Comparison of ENCODE assay signal across 10 cellular contexts in the genomic region with DNA sequence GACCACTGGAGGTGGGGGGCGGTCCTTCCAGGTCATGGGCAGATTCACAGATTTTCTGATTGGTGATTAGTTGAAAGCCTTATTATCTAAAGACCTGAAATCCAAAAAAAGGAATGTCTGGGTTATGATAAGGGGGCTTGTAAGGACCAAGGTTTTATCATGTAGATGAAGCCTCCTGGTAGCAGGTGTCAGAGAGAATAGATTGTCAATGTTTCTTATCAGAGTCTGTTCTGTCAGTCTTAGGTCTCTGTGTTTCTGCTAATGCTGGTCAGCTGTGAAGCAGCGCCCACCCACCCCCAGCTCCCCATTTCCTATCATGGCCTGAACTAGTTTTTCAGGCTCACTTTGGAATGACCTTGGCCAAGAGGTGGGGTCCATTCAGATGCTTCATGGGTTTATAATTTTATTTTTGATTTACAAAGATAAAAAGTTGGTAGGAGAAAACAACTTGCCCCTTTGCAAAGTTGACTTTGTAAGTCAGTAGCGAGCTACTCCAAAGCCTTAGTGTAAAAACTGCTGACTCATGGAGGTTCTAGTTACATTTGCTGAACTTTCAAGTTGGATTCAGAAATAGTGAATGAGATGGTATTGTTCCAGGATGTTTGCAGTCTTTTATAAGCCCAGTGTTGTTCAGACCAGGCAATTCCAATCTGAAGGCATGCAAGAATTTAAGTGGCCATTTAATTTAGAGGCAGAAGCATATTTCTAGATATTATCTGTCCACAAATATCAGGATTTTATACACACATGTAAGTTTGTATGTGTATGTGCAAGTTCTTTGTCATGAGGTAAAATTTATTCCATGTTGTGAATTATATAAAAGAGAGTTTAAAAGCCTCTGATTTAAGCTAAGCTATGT. TPM values are rescaled to one million over a fixed set of nuclear protein-coding genes. Genes with fewer than 3 reads are reported as not detected.
DNase-seq lines count a peak whose midpoint lies in the region; ATAC-seq, FAIRE-seq and TF ChIP-seq lines count a peak whose summit lies in the region.
"Had no signal": no experiment of that assay in that cellular context is flagged by ENCODE, and none has a peak within 500 bp of the region (broad histone marks: within the 10 kb centered on the region; RNA-seq: fewer than 3 reads in every experiment).

No MANE protein-coding gene starts in this region.

- H3K36me3 ChIP-seq in left ventricle myocardium inferior (peaks cover 3% of the 10 kb centered on the region), heart left ventricle (peaks cover 0 to 2% (median 0%) of the 10 kb centered on the region in 9 donors), ascending aorta (peaks cover 0 to 8% of the 10 kb centered on the region in 2 donors), HepG2 (replicated peaks in 1 of 2; ENCODE audit: control insufficient read depth in 1 of 2, insufficient read depth in 2 of 2, low read length in 2 of 2) (no peaks in the 10 kb centered on the region), aorta (ENCODE audit: control insufficient read depth in 1 of 2, insufficient read depth in 2 of 2, low read length in 1 of 2) (no peaks in the 10 kb centered on the region)
- H3K36me3 ChIP-seq: tibial nerve had no signal

- TF ChIP-seq RAD21 in HepG2 (CRISPR knock-in tag; IDR thresholded peaks at IDR 0.05), result no peak

- no peak for FAIRE-seq in HepG2 (lab: Jason Lieb, UNC)

- H3K9ac ChIP-seq in HepG2 (ENCODE audit: insufficient read depth, low read depth, low read length), result no peak overlapping the region

- no peak overlapping the region for H2AFZ ChIP-seq in HepG2 (ENCODE audit: low read length)

- no peak overlapping the region for H3K4me2 ChIP-seq in HepG2 (ENCODE audit: low read depth, low read length)

- H4K20me1 ChIP-seq in HepG2 (ENCODE audit: insufficient read depth, low read length), result no peaks in the 10 kb centered on the region

- CTCF ChIA-PET in HepG2 (lab: Yijun Ruan, JAX; ENCODE audit: low intra/inter-chr PET ratio, low total read pairs), result no interaction called here

- no peaks in the 10 kb centered on the region for H3K27me3 ChIP-seq in left ventricle myocardium inferior (ENCODE audit: low read depth)
- no peaks in the 10 kb centered on the region for H3K27me3 ChIP-seq in heart left ventricle
- H3K27me3 ChIP-seq in ascending aorta, result no peaks in the 10 kb centered on the region
- H3K27me3 ChIP-seq in HepG2 (ENCODE audit: control insufficient read depth in 1 of 2, insufficient read depth in 2 of 2, low read length in 2 of 2), result no peaks in the 10 kb centered on the region
- H3K27me3 ChIP-seq in aorta (ENCODE audit: control insufficient read depth in 1 of 2, insufficient read depth in 2 of 2, low read length in 1 of 2), result no peaks in the 10 kb centered on the region
- H3K27me3 ChIP-seq: tibial nerve had no signal

- no TSS peak for BruUV-seq in HepG2 (replicated peaks; lab: Mats Ljungman, UMichigan)

- TF ChIP-seq POLR2A in heart left ventricle (IDR thresholded peaks at IDR 0.05) (no peak), HepG2 (IDR thresholded peaks at IDR 0.05; ENCODE audit: insufficient read depth in 1 of 2, low read depth in 2 of 2, low read length in 2 of 2) (no peak)

- 81 to 92% (median 91%) methylated on average over 3 of the region's 3 CpGs for WGBS in heart left ventricle, 4 donors
- WGBS in HepG2 (ENCODE audit: low lambda C conversion rate), result 64% methylated on average over 3 of the region's 3 CpGs
- 65% methylated on average over 3 of the region's 3 CpGs for WGBS in aorta, 2 donors

- H3K27ac ChIP-seq in left ventricle myocardium inferior (replicated peaks), result peak overlapping the region; percentile 83
- H3K27ac ChIP-seq in heart left ventricle, result peak overlapping the region in 6 of 12 donors; percentile 78 to 89 (median 83)
- H3K27ac ChIP-seq in ascending aorta, result peak overlapping the region; percentile 84 to 91
- no peak overlapping the region for H3K27ac ChIP-seq in HepG2 (ENCODE audit: extremely low read length, insufficient read depth, low read length)
- peak overlapping the region; percentile 75 to 99 for H3K27ac ChIP-seq in aorta (ENCODE audit: low read depth in 1 of 2, low read length in 2 of 2)
- H3K27ac ChIP-seq in substantia nigra (ENCODE audit: low read depth, low read length, poor library complexity, severe bottlenecking), result no peak overlapping the region

- H3K4me3 ChIP-seq in left ventricle myocardium inferior, result no peak overlapping the region
- H3K4me3 ChIP-seq in heart left ventricle, result no peak overlapping the region
- H3K4me3 ChIP-seq in ascending aorta, result no peak overlapping the region
- no peak overlapping the region for H3K4me3 ChIP-seq in HepG2 (replicated peaks in 1 of 3; ENCODE audit: insufficient read depth in 1 of 3, low read depth in 2 of 3, low read length in 3 of 3)
- H3K4me3 ChIP-seq in aorta (ENCODE audit: low read length in 2 of 2), result no peak overlapping the region
- H3K4me3 ChIP-seq: tibial nerve had no signal

- POLR2A ChIA-PET in HepG2 (lab: Yijun Ruan, JAX), result no interaction called here

- TF ChIP-seq EP300 in HepG2 (IDR thresholded peaks at IDR 0.05; ENCODE audit: low read depth in 2 of 2, low read length in 2 of 2) (no peak), HepG2 (CRISPR knock-in tag; IDR thresholded peaks at IDR 0.05; ENCODE audit: borderline replicate concordance) (no peak)

- no peak for TF ChIP-seq CTCF in left ventricle myocardium inferior (IDR thresholded peaks at IDR 0.05; ENCODE audit: borderline replicate concordance)
- no peak for TF ChIP-seq CTCF in heart left ventricle (IDR thresholded peaks at IDR 0.05)
- TF ChIP-seq CTCF in ascending aorta (IDR thresholded peaks at IDR 0.05), result no peak
- no peak for TF ChIP-seq CTCF in HepG2 (CRISPR knock-in tag; IDR thresholded peaks at IDR 0.05)

- peaks cover 59% of the 10 kb centered on the region for H3K4me1 ChIP-seq in left ventricle myocardium inferior
- H3K4me1 ChIP-seq in heart left ventricle, result peaks cover 11 to 79% (median 49%) of the 10 kb centered on the region in 12 donors
- H3K4me1 ChIP-seq in ascending aorta, result peaks cover 26 to 75% of the 10 kb centered on the region in 2 donors
- peaks cover 28% of the 10 kb centered on the region for H3K4me1 ChIP-seq in HepG2 (ENCODE audit: insufficient read depth, low read length)
- H3K4me1 ChIP-seq in aorta (ENCODE audit: control insufficient read depth in 1 of 2, insufficient read depth in 2 of 2, low read length in 2 of 2), result peaks cover 9 to 28% of the 10 kb centered on the region in 2 donors

- ATAC-seq in heart left ventricle (no peak), HepG2 (no peak), aorta (ENCODE audit: low FRiP score) (no peak)

- DNase-seq in left ventricle myocardium inferior (no peak), heart left ventricle (no peak), ascending aorta (ENCODE audit: low spot score in 2 of 2) (no peak), HepG2 (ENCODE audit: low spot score) (peak; percentile 49), aorta (no peak), substantia nigra (lab: John Stamatoyannopoulos, UW) (no peak), NAMALWA (ENCODE audit: low spot score) (no peak), HuH-7 (ENCODE audit: low spot score) (no peak)
- DNase-seq: NCI-H1694 had no signal

- intact Hi-C loops in left ventricle myocardium inferior (cut with micrococcal nuclease) (no loop called here), heart left ventricle (cut with DNase I) (loop anchor here in 4 of 10 donors (2.0 to 5.0 kb wide), 4 partner anchors 19 to 93 kb away; a partner anchor contains a TSS), ascending aorta (cut with DNase I) (loop anchor here (2.0 to 5.0 kb wide), 2 partner anchors 21 to 631 kb away; a partner anchor contains a TSS), HepG2 (cut with micrococcal nuclease; ENCODE audit: unreplicated experiment) (no loop called here), aorta (cut with DNase I) (no loop called here)

- H3K9me3 ChIP-seq in left ventricle myocardium inferior (replicated peaks), result no peaks in the 10 kb centered on the region
- H3K9me3 ChIP-seq in heart left ventricle, result no peaks in the 10 kb centered on the region
- H3K9me3 ChIP-seq in ascending aorta, result no peaks in the 10 kb centered on the region
- H3K9me3 ChIP-seq in HepG2 (ENCODE audit: low read length), result no peaks in the 10 kb centered on the region
- no peaks in the 10 kb centered on the region for H3K9me3 ChIP-seq in aorta (ENCODE audit: control insufficient read depth, low read length)
- H3K9me3 ChIP-seq: tibial nerve had no signal

- in situ Hi-C loops in HepG2 (cut with HindIII; ENCODE audit: extremely low pct_ligation_motif_present, low pct_unique_long_range_greater_than_20kb), result no loop called here

- no peaks in the 10 kb centered on the region for H3K79me2 ChIP-seq in HepG2 (ENCODE audit: insufficient read depth, low read length)

TF ChIP-seq in HepG2, 621 proteins besides CTCF, POLR2A, EP300 and RAD21 (continues in another document):
- TF ChIP-seq MAFK (conservative IDR thresholded peaks at IDR 0.05 in 1 of 2, IDR thresholded peaks at IDR 0.05 in 1 of 2; ENCODE audit: low read length in 2 of 2) (peak; percentile 99), MAFF (IDR thresholded peaks at IDR 0.05; ENCODE audit: low read depth, low read length) (peak; percentile 99)

RNA-seq across cellular contexts. Expression of a gene that starts 21.4 kb away (rescaled TPM):
- total RNA-seq in left ventricle myocardium inferior, result 13.9 TPM
- total RNA-seq in heart left ventricle, result 10 to 100 TPM; 15.6 to 42.2 (median 22.8) TPM
- 10 to 100 TPM; 10.3 to 66.9 TPM for polyA plus RNA-seq in heart left ventricle
- total RNA-seq in ascending aorta, result 108 TPM
- total RNA-seq in HepG2 (2016; rRNA removed; fragmentation: Illumina TruSeq; extraction: Trizol), result 21.6 and 24.7 TPM in 2 replicates
- total RNA-seq in HepG2 (2016; cell fraction: cytosol; rRNA removed; fragmentation: Illumina TruSeq; extraction: Trizol; ENCODE audit: low read depth), result 5.7 and 7.0 TPM in 2 replicates
- total RNA-seq in HepG2 (2016; cell fraction: insoluble cytoplasmic fraction; rRNA removed; fragmentation: Illumina TruSeq; extraction: Trizol), result 20.1 and 24.8 TPM in 2 replicates
- 13.3 and 15.7 TPM in 2 replicates for total RNA-seq in HepG2 (2016; cell fraction: membrane; rRNA removed; fragmentation: Illumina TruSeq; extraction: Trizol)
- 19.2 and 19.9 TPM in 2 replicates for total RNA-seq in HepG2 (2016; cell fraction: nucleus; rRNA removed; fragmentation: Illumina TruSeq; extraction: Trizol)
- 17.6 and 23.0 TPM in 2 replicates for polyA plus RNA-seq in HepG2 (2011; rRNA removed)
- 10.5 and 12.4 TPM in 2 replicates for polyA plus RNA-seq in HepG2 (2011; cell fraction: cytosol; rRNA removed)
- polyA plus RNA-seq in HepG2 (2011; cell fraction: nucleus; rRNA removed), result 15.2 and 17.8 TPM in 2 replicates
- polyA plus RNA-seq in HepG2 (2012), result 11.3 and 12.6 TPM in 2 replicates
- 5.5 and 6.1 TPM in 2 replicates for polyA plus RNA-seq in HepG2 (2016; cell fraction: cytosol; fragmentation: Illumina TruSeq; extraction: Trizol; ENCODE audit: low read depth)
- polyA plus RNA-seq in HepG2 (2016; cell fraction: insoluble cytoplasmic fraction; fragmentation: Illumina TruSeq; extraction: Trizol; ENCODE audit: low read depth), result 24.3 and 25.3 TPM in 2 replicates
- 9.3 and 11.9 TPM in 2 replicates for polyA plus RNA-seq in HepG2 (2016; cell fraction: membrane; fragmentation: Illumina TruSeq; extraction: Trizol; ENCODE audit: low read depth)
- polyA plus RNA-seq in HepG2 (2016; cell fraction: nucleus; fragmentation: Illumina TruSeq; extraction: Trizol; ENCODE audit: insufficient read depth, low read depth), result 18.5 and 18.7 TPM in 2 replicates
- polyA minus RNA-seq in HepG2 (2011; rRNA and poly(A)+ RNA removed; ENCODE audit: low replicate concordance), result 13.6 and 60.4 TPM in 2 replicates
- 10.0 and 10.8 TPM in 2 replicates for polyA minus RNA-seq in HepG2 (2011; cell fraction: cytosol; rRNA and poly(A)+ RNA removed)
- 21.8 and 25.9 TPM in 2 replicates for polyA minus RNA-seq in HepG2 (2011; cell fraction: nucleus; rRNA and poly(A)+ RNA removed)
- total RNA-seq in aorta, result 100 to 1,000 TPM; 145 to 340 TPM
- 10 to 100 TPM; 73.6 to 82.6 TPM for polyA plus RNA-seq in aorta

Comparison
In these comparisons a context has a peak if more than half of its experiments do, and no peak if none do; other contexts are left out.
1. H3K27ac ChIP-seq: peak in left ventricle myocardium inferior (single experiment), ascending aorta (2 of 2) and aorta (2 of 2); none in HepG2 (single experiment) and substantia nigra (single experiment).